In the genomic region with DNA sequence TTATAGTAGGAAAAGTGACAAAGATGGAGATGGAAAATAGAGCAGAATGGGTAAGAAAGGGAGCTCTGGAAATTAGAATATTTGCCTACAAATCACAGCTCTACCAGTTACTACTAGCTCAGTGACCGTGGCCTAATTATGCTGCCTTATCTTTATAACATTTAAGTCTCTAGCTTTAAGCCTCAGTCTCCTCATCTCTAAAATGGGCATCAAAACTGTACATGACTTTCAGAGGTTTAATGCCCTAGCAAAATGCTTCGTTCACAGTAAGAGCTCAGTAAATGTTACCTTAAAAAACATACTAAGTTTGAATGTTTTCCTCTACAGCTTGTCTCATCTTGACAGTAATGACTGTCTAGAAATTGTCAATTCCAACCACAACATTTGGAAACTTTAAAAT, we compare ENCODE assay signal across 1 cellular context.
TF ChIP-seq lines count a peak whose summit lies in the region.

No MANE protein-coding gene starts in this region.

TF ChIP-seq in HepG2, 621 proteins besides CTCF, POLR2A, EP300 and RAD21:
- TF ChIP-seq KLF13 (CRISPR knock-in tag; IDR thresholded peaks at IDR 0.05) = no peak
- peak; percentile 64; the same call in 1 of the 2 replicates for TF ChIP-seq ZNF629 (CRISPR knock-in tag; conservative IDR thresholded peaks at IDR 0.05)
